ENCODE assay signal across 8 cellular contexts in the genomic region with DNA sequence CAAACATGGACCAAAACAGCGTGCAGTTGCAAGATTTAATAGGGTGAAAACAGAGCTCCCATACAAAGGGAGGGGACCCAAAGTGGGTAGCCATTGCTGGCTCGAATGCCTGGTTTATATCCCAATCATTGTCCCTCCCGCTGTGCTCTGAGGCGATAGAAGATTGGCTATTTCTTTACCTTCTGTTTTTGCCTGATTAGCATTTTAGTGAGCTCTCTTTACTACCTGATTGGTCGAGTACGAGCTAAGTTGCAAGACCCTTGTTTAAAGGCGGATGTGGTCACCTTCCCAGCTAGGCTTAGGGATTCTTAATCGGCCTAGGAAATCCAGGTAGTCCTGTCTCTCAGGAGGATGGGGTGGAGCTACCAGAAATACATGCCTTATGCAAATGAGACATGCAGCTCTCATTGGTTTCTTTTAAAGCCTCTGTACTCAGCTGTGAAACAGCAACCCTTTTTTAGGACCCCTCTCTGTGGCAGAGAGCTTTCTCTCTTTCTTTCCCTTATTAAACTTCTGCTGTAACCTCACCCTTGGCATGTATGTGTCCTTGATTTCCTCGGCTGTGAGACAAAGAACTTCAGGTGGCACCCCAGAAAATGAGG.
"Had no signal": no experiment of that assay in that cellular context is flagged by ENCODE, and none has a peak within 500 bp of the region (broad histone marks: within the 10 kb centered on the region; RNA-seq: fewer than 3 reads in every experiment).

No MANE protein-coding gene starts in this region.

- ATAC-seq: GM12878 had no signal

- DNase-seq: GDM1, GF-D8 had no signal

- H3K4me3 ChIP-seq: GM12878 had no signal

- FAIRE-seq: G401.6, GM12878, GM12891, GM12892, GM18507, GM19239 had no signal
